ENCODE assay signal across 1 cellular context in the genomic region with DNA sequence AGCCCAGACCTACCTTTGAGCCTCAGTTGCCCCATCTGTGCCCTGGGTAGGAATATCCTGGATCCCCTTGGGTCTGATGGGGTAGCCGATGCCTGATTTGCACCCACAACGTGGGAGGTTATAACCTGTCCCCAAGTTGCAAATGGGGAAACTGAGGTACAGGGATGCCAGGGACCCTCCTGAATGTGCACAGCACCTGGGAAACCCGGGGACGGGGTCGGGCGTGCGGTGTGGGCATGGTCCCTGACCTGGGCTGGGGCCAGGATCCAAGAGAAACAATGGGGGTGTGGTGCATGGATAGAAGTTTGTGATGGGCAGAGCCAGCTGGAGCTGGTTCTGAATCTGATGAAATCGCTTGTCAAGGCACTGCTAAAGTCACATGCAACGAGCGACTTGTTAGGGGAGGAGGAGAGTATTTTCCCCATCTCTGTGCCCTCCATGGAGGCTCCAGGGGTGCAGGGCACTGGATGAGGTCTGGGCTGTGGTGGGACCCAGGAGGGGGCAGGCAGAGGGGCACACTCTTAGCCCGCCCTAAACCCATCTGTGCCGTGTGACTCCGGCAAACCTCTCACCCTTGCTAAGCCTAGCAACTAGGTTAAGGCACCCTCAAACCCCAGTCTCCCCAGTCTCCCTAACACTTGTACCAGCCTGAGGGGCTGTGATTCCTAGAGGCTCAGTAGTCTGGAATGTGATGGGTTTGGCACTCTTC.
TF ChIP-seq lines count a peak whose summit lies in the region.

No MANE protein-coding gene starts in this region.

TF ChIP-seq in HEK293T, 16 proteins besides CTCF, POLR2A, EP300 and RAD21 (continued from another document):
- TF ChIP-seq, protein P1, sequence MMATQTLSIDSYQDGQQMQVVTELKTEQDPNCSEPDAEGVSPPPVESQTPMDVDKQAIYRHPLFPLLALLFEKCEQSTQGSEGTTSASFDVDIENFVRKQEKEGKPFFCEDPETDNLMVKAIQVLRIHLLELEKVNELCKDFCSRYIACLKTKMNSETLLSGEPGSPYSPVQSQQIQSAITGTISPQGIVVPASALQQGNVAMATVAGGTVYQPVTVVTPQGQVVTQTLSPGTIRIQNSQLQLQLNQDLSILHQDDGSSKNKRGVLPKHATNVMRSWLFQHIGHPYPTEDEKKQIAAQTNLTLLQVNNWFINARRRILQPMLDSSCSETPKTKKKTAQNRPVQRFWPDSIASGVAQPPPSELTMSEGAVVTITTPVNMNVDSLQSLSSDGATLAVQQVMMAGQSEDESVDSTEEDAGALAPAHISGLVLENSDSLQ (IDR thresholded peaks at IDR 0.05), result no peak
